ENCODE assay signal across 8 cellular contexts in the genomic region with DNA sequence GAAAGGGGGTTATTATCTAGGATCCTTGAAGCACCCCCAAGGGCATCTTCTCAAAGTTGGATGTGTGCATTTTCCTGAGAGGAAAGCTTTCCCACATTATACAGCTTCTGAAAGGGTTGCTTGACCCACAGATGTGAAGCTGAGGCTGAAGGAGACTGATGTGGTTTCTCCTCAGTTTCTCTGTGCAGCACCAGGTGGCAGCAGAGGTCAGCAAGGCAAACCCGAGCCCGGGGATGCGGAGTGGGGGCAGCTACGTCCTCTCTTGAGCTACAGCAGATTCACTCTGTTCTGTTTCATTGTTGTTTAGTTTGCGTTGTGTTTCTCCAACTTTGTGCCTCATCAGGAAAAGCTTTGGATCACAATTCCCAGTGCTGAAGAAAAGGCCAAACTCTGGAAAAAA.
DNase-seq lines count a peak whose midpoint lies in the region; ATAC-seq and TF ChIP-seq lines count a peak whose summit lies in the region.
"Not testable (repeated sequence)": the region's sequence is repeated elsewhere in the genome, so short reads cannot be mapped to it uniquely, and the experiment has no call there.

No MANE protein-coding gene starts in this region.

- DNase-seq in RKO (ENCODE audit: low spot score) (peak; percentile 43), MCF 10A (ENCODE audit: unreplicated experiment) (peak; percentile 56), Right ventricle myocardium inferior (ENCODE audit: missing footprints) (peak; percentile 86), naive B cell (peak; percentile 55), uterus (peak; percentile 37 to 49)
- DNase-seq in activated CD8-positive, alpha-beta memory T cell treated with anti-CD3 and anti-CD28 coated beads, Interleukin-2, amount 10 ng/mL, durations not matched to agents 7 days and 5 days: peak; percentile 84
- peak; percentile 77 for DNase-seq in stimulated activated CD4-positive, alpha-beta T cell treated with anti-CD3 and anti-CD28 coated beads, Interleukin-1b, Interleukin-23, amount 100 ng/mL, for 48 hours

- not testable (repeated sequence) for H3K36me3 ChIP-seq in uterus

- not testable (repeated sequence) for H3K36me3 Mint-ChIP-seq in activated CD8-positive, alpha-beta memory T cell treated with anti-CD3 and anti-CD28 coated beads, Interleukin-2, amount 10 ng/mL, durations not matched to agents 7 days and 5 days; MCF 10A (ENCODE audit: insufficient read depth, unreplicated experiment); naive B cell

- not testable (repeated sequence) for H3K27ac ChIP-seq in uterus

- not testable (repeated sequence) for H3K9me3 Mint-ChIP-seq in activated CD8-positive, alpha-beta memory T cell treated with anti-CD3 and anti-CD28 coated beads, Interleukin-2, amount 10 ng/mL, durations not matched to agents 7 days and 5 days (ENCODE audit: low read depth); MCF 10A (ENCODE audit: unreplicated experiment); naive B cell

- ATAC-seq in activated CD8-positive, alpha-beta memory T cell treated with anti-CD3 and anti-CD28 coated beads, Interleukin-2, amount 10 ng/mL, durations not matched to agents 7 days and 5 days; Right ventricle myocardium inferior; naive B cell (ENCODE audit: low read depth in 2 of 2): not testable (repeated sequence)

- not testable (repeated sequence) for H3K4me1 ChIP-seq in uterus

- TF ChIP-seq CTCF in GM12874 (IDR thresholded peaks at IDR 0.05; ENCODE audit: insufficient read depth, low read depth, low read length) (peak; percentile 47), MCF 10A (IDR thresholded peaks at IDR 0.05; ENCODE audit: unreplicated experiment) (peak; percentile 78), uterus (IDR thresholded peaks at IDR 0.05) (peak; percentile 29 to 49 (median 46))

- not testable (repeated sequence) for H3K27me3 ChIP-seq in uterus

- CTCF ChIA-PET in activated CD8-positive, alpha-beta memory T cell treated with anti-CD3 and anti-CD28 coated beads, Interleukin-2, amount 10 ng/mL, durations not matched to agents 7 days and 5 days (lab: Charles Lee); MCF 10A (lab: Yijun Ruan, JAX): not testable (repeated sequence)

- POLR2A ChIA-PET in MCF 10A (lab: Yijun Ruan, JAX): not testable (repeated sequence)

- TF ChIP-seq POLR2A in uterus (IDR thresholded peaks at IDR 0.05): not testable (repeated sequence)

- H3K4me3 Mint-ChIP-seq in activated CD8-positive, alpha-beta memory T cell treated with anti-CD3 and anti-CD28 coated beads, Interleukin-2, amount 10 ng/mL, durations not matched to agents 7 days and 5 days; MCF 10A (ENCODE audit: unreplicated experiment); naive B cell: not testable (repeated sequence)

- intact Hi-C loops in MCF 10A (cut with micrococcal nuclease); Right ventricle myocardium inferior (cut with DNase I); uterus (cut with DNase I; ENCODE audit: low total_unique reads): not testable (repeated sequence)

- H3K9me3 ChIP-seq in uterus: not testable (repeated sequence)

- H3K27me3 Mint-ChIP-seq in activated CD8-positive, alpha-beta memory T cell treated with anti-CD3 and anti-CD28 coated beads, Interleukin-2, amount 10 ng/mL, durations not matched to agents 7 days and 5 days; MCF 10A (ENCODE audit: insufficient read depth, unreplicated experiment); naive B cell: not testable (repeated sequence)

- H3K27ac Mint-ChIP-seq in activated CD8-positive, alpha-beta memory T cell treated with anti-CD3 and anti-CD28 coated beads, Interleukin-2, amount 10 ng/mL, durations not matched to agents 7 days and 5 days; MCF 10A (ENCODE audit: low read depth, unreplicated experiment); naive B cell: not testable (repeated sequence)

- H3K4me3 ChIP-seq in uterus: not testable (repeated sequence)

- H3K4me1 Mint-ChIP-seq in activated CD8-positive, alpha-beta memory T cell treated with anti-CD3 and anti-CD28 coated beads, Interleukin-2, amount 10 ng/mL, durations not matched to agents 7 days and 5 days; MCF 10A (ENCODE audit: insufficient read depth, unreplicated experiment); naive B cell: not testable (repeated sequence)

- BruUV-seq in MCF 10A (replicated peaks; lab: Mats Ljungman, UMichigan): not testable (repeated sequence)
